In the genomic region with DNA sequence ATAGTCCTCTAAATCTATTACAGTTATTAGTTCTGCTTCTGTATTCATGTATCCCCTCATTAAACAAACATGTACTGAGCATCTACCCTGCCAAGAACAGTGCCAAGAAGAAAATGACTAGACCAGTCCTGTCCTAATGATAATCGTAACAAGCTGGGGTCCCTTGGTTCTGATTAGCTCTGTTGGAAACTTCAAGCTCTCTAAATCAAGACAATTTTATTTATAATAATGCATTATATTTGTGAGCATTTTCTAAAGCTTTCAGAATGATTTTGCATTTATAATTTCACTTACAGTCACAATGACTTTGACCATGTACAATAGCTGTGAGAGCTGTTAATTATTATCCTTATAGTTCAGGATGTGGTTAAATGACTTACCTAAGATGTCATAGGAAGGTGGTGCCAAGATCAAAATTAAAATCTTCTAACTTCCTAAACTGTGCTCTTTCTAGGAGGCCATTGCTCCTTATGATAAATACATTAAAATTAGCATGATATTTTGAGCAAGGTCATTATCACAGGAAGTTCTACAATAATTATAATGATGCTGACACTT, we compare ENCODE assay signal across 15 cellular contexts.
DNase-seq lines count a peak whose midpoint lies in the region; ATAC-seq, FAIRE-seq and TF ChIP-seq lines count a peak whose summit lies in the region.
"Had no signal": no experiment of that assay in that cellular context is flagged by ENCODE, and none has a peak within 500 bp of the region (broad histone marks: within the 10 kb centered on the region; RNA-seq: fewer than 3 reads in every experiment).

No MANE protein-coding gene starts in this region.

- H3K4me1 ChIP-seq in A549, result peaks cover 53% of the 10 kb centered on the region
- H3K4me1 ChIP-seq in gastrocnemius medialis, result peaks cover 16 to 19% of the 10 kb centered on the region in 2 donors
- H3K4me1 ChIP-seq: thyroid gland had no signal

- CTCF ChIA-PET in A549 (lab: Yijun Ruan, JAX), result interaction anchor here (0.7 to 3.0 kb wide), 2 partner anchors 301 to 340 kb away, joined by 3 to 13 read pairs; no protein-coding TSS in a partner anchor

- peak; percentile 80 for FAIRE-seq in A549 (lab: Jason Lieb, UNC)
- FAIRE-seq: H54, K562 had no signal

- peak in 1 of 2 experiments; percentile 27; a peak in 2 of 6 replicates for ATAC-seq in A549
- ATAC-seq in GM19043 (IDR thresholded peaks at IDR 0.05; ENCODE audit: low read depth, unreplicated experiment), result peak; percentile 85
- ATAC-seq in HG02678 (IDR thresholded peaks at IDR 0.05; ENCODE audit: unreplicated experiment), result peak; percentile 83
- ATAC-seq in HG03565 (IDR thresholded peaks at IDR 0.05; ENCODE audit: unreplicated experiment), result peak; percentile 67
- no peak for ATAC-seq in gastrocnemius medialis
- ATAC-seq: K562, psoas muscle had no signal

- no peak for TF ChIP-seq RAD21 in A549 (conservative IDR thresholded peaks at IDR 0.05 in 1 of 2, IDR thresholded peaks at IDR 0.05 in 1 of 2)

- H3K27ac ChIP-seq in A549 (peak overlapping the region; percentile 75 to 79), gastrocnemius medialis (no peak overlapping the region)
- H3K27ac ChIP-seq: psoas muscle, thyroid gland had no signal

- TF ChIP-seq CTCF in A549 (IDR thresholded peaks at IDR 0.05) (no peak), gastrocnemius medialis (IDR thresholded peaks at IDR 0.05 in 4 of 5, conservative IDR thresholded peaks at IDR 0.05 in 1 of 5) (no peak)

- H3K4me3 ChIP-seq in A549 (no peak overlapping the region), gastrocnemius medialis (no peak overlapping the region)
- H3K4me3 ChIP-seq: K562, psoas muscle, thyroid gland had no signal

- H3K36me3 ChIP-seq in gastrocnemius medialis, result no peaks in the 10 kb centered on the region
- H3K36me3 ChIP-seq: thyroid gland had no signal

- no peak for TF ChIP-seq EP300 in A549 (IDR thresholded peaks at IDR 0.05)

- intact Hi-C loops in gastrocnemius medialis (cut with DNase I; ENCODE audit: low total_unique reads), result no loop called here

- H3K27me3 ChIP-seq in gastrocnemius medialis, result no peaks in the 10 kb centered on the region
- H3K27me3 ChIP-seq: thyroid gland had no signal

- in situ Hi-C loops in gastrocnemius medialis (cut with MboI; ENCODE audit: low sequenced_read_pairs in 4 of 4), result no loop called here

- POLR2A ChIA-PET in A549 (lab: Yijun Ruan, JAX), result interaction anchor here (2.5 kb wide), 1 partner anchor 336 kb away, joined by 8 read pairs; a partner anchor contains a TSS

- H3K9me3 ChIP-seq in A549 (0 out of 3 replicates have a peak, but pooled peaks cover 5% of the 10 kb centered on the region), gastrocnemius medialis (no peaks in the 10 kb centered on the region)
- H3K9me3 ChIP-seq: psoas muscle, thyroid gland had no signal

- 8% methylated on average over 1 of the region's 1 CpG for WGBS in A549 (ENCODE audit: missing lambda C conversion rate)

- TF ChIP-seq POLR2A in A549 (IDR thresholded peaks at IDR 0.05; ENCODE audit: low read length) (no peak), gastrocnemius medialis (IDR thresholded peaks at IDR 0.05) (no peak)

- H3K4me2 ChIP-seq in A549, result peak overlapping the region; percentile 64

- DNase-seq in A549 (ENCODE audit: low read depth in 1 of 2, low spot score in 1 of 2) (peak in 1 of 2 experiments; percentile 40), NCI-H187 treated with DMSO at 0.1 percent for 48 hours (lab: John Stamatoyannopoulos, UW) (no peak), GM19240 (ENCODE audit: insufficient read length, low spot score) (no peak), gastrocnemius medialis (no peak)
- DNase-seq in NK-92 treated with Interleukin-12 subunit alpha and Interleukin-12 subunit beta, amount 100 ng/mL, for 24 hours (lab: John Stamatoyannopoulos, UW), result no peak
- DNase-seq: effector CD8-positive, alpha-beta T cell; head of caudate nucleus; psoas muscle; SIG-M5; thyroid gland had no signal

TF ChIP-seq in A549, 52 proteins besides CTCF, POLR2A, EP300 and RAD21:
- TF ChIP-seq, protein P1, sequence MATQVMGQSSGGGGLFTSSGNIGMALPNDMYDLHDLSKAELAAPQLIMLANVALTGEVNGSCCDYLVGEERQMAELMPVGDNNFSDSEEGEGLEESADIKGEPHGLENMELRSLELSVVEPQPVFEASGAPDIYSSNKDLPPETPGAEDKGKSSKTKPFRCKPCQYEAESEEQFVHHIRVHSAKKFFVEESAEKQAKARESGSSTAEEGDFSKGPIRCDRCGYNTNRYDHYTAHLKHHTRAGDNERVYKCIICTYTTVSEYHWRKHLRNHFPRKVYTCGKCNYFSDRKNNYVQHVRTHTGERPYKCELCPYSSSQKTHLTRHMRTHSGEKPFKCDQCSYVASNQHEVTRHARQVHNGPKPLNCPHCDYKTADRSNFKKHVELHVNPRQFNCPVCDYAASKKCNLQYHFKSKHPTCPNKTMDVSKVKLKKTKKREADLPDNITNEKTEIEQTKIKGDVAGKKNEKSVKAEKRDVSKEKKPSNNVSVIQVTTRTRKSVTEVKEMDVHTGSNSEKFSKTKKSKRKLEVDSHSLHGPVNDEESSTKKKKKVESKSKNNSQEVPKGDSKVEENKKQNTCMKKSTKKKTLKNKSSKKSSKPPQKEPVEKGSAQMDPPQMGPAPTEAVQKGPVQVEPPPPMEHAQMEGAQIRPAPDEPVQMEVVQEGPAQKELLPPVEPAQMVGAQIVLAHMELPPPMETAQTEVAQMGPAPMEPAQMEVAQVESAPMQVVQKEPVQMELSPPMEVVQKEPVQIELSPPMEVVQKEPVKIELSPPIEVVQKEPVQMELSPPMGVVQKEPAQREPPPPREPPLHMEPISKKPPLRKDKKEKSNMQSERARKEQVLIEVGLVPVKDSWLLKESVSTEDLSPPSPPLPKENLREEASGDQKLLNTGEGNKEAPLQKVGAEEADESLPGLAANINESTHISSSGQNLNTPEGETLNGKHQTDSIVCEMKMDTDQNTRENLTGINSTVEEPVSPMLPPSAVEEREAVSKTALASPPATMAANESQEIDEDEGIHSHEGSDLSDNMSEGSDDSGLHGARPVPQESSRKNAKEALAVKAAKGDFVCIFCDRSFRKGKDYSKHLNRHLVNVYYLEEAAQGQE (IDR thresholded peaks at IDR 0.05), result no peak
- TF ChIP-seq FOSL2 (IDR thresholded peaks at IDR 0.05), result no peak
- TF ChIP-seq FOSL2 (CRISPR knock-in tag; IDR thresholded peaks at IDR 0.05), result 0 out of 2 replicates have a peak, but pooled peaks have one; percentile 2
- TF ChIP-seq RCOR1 (IDR thresholded peaks at IDR 0.05; ENCODE audit: low read depth, low read length), result no peak

Comparison
In these comparisons a context has a peak if more than half of its experiments do, and no peak if none do; other contexts are left out.
1. ATAC-seq: peak in GM19043 (single experiment), HG02678 (single experiment) and HG03565 (single experiment); none in gastrocnemius medialis (0 of 2).
2. H3K27ac ChIP-seq: peak in A549 (2 of 2); none in gastrocnemius medialis (0 of 4).